In genomic region chr3:98680723-98681122, GRCh38 we compare ENCODE assay signal across 28 cellular contexts.
DNase-seq lines count a peak whose midpoint lies in the region; ATAC-seq, FAIRE-seq and TF ChIP-seq lines count a peak whose summit lies in the region.
"Had no signal": no experiment of that assay in that cellular context is flagged by ENCODE, and none has a peak within 500 bp of the region (broad histone marks: within the 10 kb centered on the region; RNA-seq: fewer than 3 reads in every experiment).

No MANE protein-coding gene starts in this region.

- dilution Hi-C loops in endothelial cell of umbilical vein (cut with MboI; ENCODE audit: extremely low pct_ligation_motif_present, low sequenced_read_pairs), result no loop called here

- DNase-seq in HCT116 (ENCODE audit: low read depth, low spot score), result peak; percentile 89
- DNase-seq in RCC 7860 (ENCODE audit: low spot score), result peak; percentile 67
- DNase-seq in endothelial cell of umbilical vein (ENCODE audit: low read depth, low spot score), result peak; percentile 36
- DNase-seq in renal cortical epithelial cell (ENCODE audit: low read depth), result peak; percentile 94
- DNase-seq in nucleus accumbens (lab: John Stamatoyannopoulos, UW), result no peak
- DNase-seq in SIG-M5 treated with dmso at 0.1 percent for 504 hours (lab: John Stamatoyannopoulos, UW; ENCODE audit: unreplicated experiment), result no peak
- no peak for DNase-seq in stimulated activated CD4-positive, alpha-beta T cell treated with anti-CD3 and anti-CD28 coated beads, Interleukin-15, amount 100 ng/mL, for 24 hours
- DNase-seq: activated CD4-positive, CD25-positive, alpha-beta regulatory T cell treated with anti-CD3 and anti-CD28 coated beads, Interleukin-2, amount 50 U/mL, for 72 hours; activated CD8-positive, alpha-beta memory T cell treated with anti-CD3 and anti-CD28 coated beads for 24 hours; activated naive CD4-positive, alpha-beta T cell treated with Interleukin-2 at 50 U/mL for 16 hours; activated T-cell treated with anti-CD3 and anti-CD28 coated beads, Interleukin-2, amount 50 U/mL, for 4 hours; amygdala; CD4-positive, CD25-positive, alpha-beta regulatory T cell; DMS 273 treated with DMSO at 0.1 percent for 48 hours; dorsolateral prefrontal cortex; erythroblast; GDM1; MM.1S; NCI-H1436 treated with DMSO at 0.1 percent for 48 hours; NCI-H524; stimulated activated CD4-positive, alpha-beta T cell treated with anti-CD3 and anti-CD28 coated beads, Interleukin-2, amount 100 ng/mL, for 48 hours; stimulated activated naive CD4-positive, alpha-beta T cell had no signal

- TF ChIP-seq RAD21 in HCT116 (IDR thresholded peaks at IDR 0.05; ENCODE audit: low read depth), result no peak; the same call in 1 of the 2 replicates

- CTCF ChIA-PET in HCT116 (lab: Charles Lee) (no interaction called here), endothelial cell of umbilical vein (lab: Charles Lee) (no interaction called here)

- FAIRE-seq in RCC 7860 (lab: Jason Lieb, UNC) (peak; percentile 81), endothelial cell of umbilical vein (lab: Jason Lieb, UNC) (no peak)
- FAIRE-seq: GM18507, HepG2 had no signal

- H3K4me3 ChIP-seq in HCT116 (replicated peaks in 1 of 2; ENCODE audit: low read depth in 1 of 2, low read length in 2 of 2), result peak overlapping the region in 1 of 2 experiments; percentile 0; a peak in 1 of 4 replicates
- H3K4me3 ChIP-seq in endothelial cell of umbilical vein (replicated peaks in 1 of 3; ENCODE audit: insufficient read depth in 1 of 3, low read depth in 1 of 3, low read length in 3 of 3), result no peak overlapping the region
- H3K4me3 ChIP-seq: dorsolateral prefrontal cortex, smooth muscle cell, thoracic aorta had no signal

- no peaks in the 10 kb centered on the region for H3K9me1 ChIP-seq in endothelial cell of umbilical vein (replicated peaks; ENCODE audit: control insufficient read depth, extremely low read depth, insufficient read depth, low read length)

- H3K4me2 ChIP-seq in HCT116 (ENCODE audit: low read length) (peak overlapping the region; percentile 40), endothelial cell of umbilical vein (ENCODE audit: insufficient read depth, low read length) (no peak overlapping the region)
- H3K4me2 ChIP-seq: smooth muscle cell had no signal

- TF ChIP-seq CTCF in HCT116 (IDR thresholded peaks at IDR 0.05 in 2 of 3, conservative IDR thresholded peaks at IDR 0.05 in 1 of 3; ENCODE audit: borderline replicate concordance in 1 of 3, insufficient read depth in 1 of 3, low read depth in 2 of 3, low read length in 2 of 3), result no peak
- TF ChIP-seq CTCF in endothelial cell of umbilical vein (IDR thresholded peaks at IDR 0.05; ENCODE audit: extremely low read depth in 1 of 2, insufficient read depth in 1 of 2, low read depth in 1 of 2, low read length in 2 of 2), result no peak

- H3K79me2 ChIP-seq in HCT116 (ENCODE audit: insufficient read depth, low read length), result no peaks in the 10 kb centered on the region
- H3K79me2 ChIP-seq in endothelial cell of umbilical vein (ENCODE audit: control insufficient read depth, insufficient read depth, low read length), result no peaks in the 10 kb centered on the region

- RAD21 ChIA-PET in HCT116 (lab: Charles Lee; ENCODE audit: low non-redundant PET in 1 of 2, low total read pairs in 2 of 2, uncharacterized antibody in 2 of 2, unreplicated experiment in 2 of 2), result no interaction called here

- H3K36me3 ChIP-seq in HCT116 (ENCODE audit: control insufficient read depth in 1 of 2, insufficient read depth in 2 of 2, low read length in 2 of 2), result 0 out of 4 replicates have a peak, but pooled peaks cover 0 to 3% of the 10 kb centered on the region in 2 experiments
- no peaks in the 10 kb centered on the region for H3K36me3 ChIP-seq in endothelial cell of umbilical vein (ENCODE audit: control insufficient read depth in 2 of 2, extremely low read depth in 1 of 2, insufficient read depth in 2 of 2, low read length in 2 of 2)
- H3K36me3 ChIP-seq: neutrophil, thoracic aorta had no signal

- no peak overlapping the region for H3K9ac ChIP-seq in HCT116 (ENCODE audit: low read length)
- no peak overlapping the region for H3K9ac ChIP-seq in endothelial cell of umbilical vein (replicated peaks; ENCODE audit: extremely low read depth, insufficient read depth, low read length)

- H3K27ac ChIP-seq in HCT116 (ENCODE audit: low read depth, low read length), result peak overlapping the region; percentile 37; the same call in 1 of the 2 replicates
- H3K27ac ChIP-seq in endothelial cell of umbilical vein (ENCODE audit: insufficient read depth, low read depth, low read length), result no peak overlapping the region
- H3K27ac ChIP-seq: dorsolateral prefrontal cortex, neutrophil, thoracic aorta had no signal

- no peaks in the 10 kb centered on the region for H4K20me1 ChIP-seq in HCT116 (ENCODE audit: insufficient read depth)
- no peaks in the 10 kb centered on the region for H4K20me1 ChIP-seq in endothelial cell of umbilical vein (replicated peaks; ENCODE audit: control insufficient read depth, extremely low read depth, insufficient read depth, low read length)

- peaks cover 0 to 5% of the 10 kb centered on the region in 2 experiments; a peak in 1 of 4 replicates for H3K9me3 ChIP-seq in HCT116 (ENCODE audit: control insufficient read depth in 1 of 2, insufficient read depth in 1 of 2, low read depth in 1 of 2, low read length in 2 of 2)
- H3K9me3 ChIP-seq in endothelial cell of umbilical vein (replicated peaks; ENCODE audit: control insufficient read depth, insufficient read depth, low read length), result no peaks in the 10 kb centered on the region
- H3K9me3 ChIP-seq: neutrophil, thoracic aorta had no signal

- POLR2A ChIA-PET in HCT116 (lab: Charles Lee), result no interaction called here
- POLR2A ChIA-PET in endothelial cell of umbilical vein (lab: Charles Lee), result no interaction called here

- no TSS peak for BruUV-seq in HCT116 (replicated peaks; lab: Mats Ljungman, UMichigan)
- no TSS peak for BruUV-seq in endothelial cell of umbilical vein (replicated peaks; lab: Mats Ljungman, UMichigan)

- ATAC-seq in HCT116, result peak; percentile 89
- ATAC-seq in GM21381 (IDR thresholded peaks at IDR 0.05; ENCODE audit: unreplicated experiment), result no peak
- ATAC-seq: activated T-cell treated with anti-CD3 and anti-CD28 coated beads, Interleukin-2, amount 50 U/mL, for 4 hours had no signal

- H3K9me2 ChIP-seq in HCT116 (ENCODE audit: insufficient read depth), result no peaks in the 10 kb centered on the region; the same call in 1 of the 2 replicates

- intact Hi-C loops in HCT116 (cut with micrococcal nuclease), result no loop called here
- intact Hi-C loops in endothelial cell of umbilical vein (cut with micrococcal nuclease), result no loop called here

- TF ChIP-seq POLR2A in HCT116 (IDR thresholded peaks at IDR 0.05; ENCODE audit: borderline replicate concordance, extremely low read depth, insufficient read depth, insufficient read length) (no peak), endothelial cell of umbilical vein (IDR thresholded peaks at IDR 0.05; ENCODE audit: low read depth, low read length) (no peak)

- H3K4me1 ChIP-seq in HCT116 (ENCODE audit: control insufficient read depth in 1 of 2, insufficient read depth in 2 of 2, low read length in 2 of 2), result peaks cover 6 to 19% of the 10 kb centered on the region in 2 experiments
- no peaks in the 10 kb centered on the region for H3K4me1 ChIP-seq in endothelial cell of umbilical vein (ENCODE audit: control insufficient read depth, extremely low read depth, insufficient read depth, low read length)

- H2AFZ ChIP-seq in HCT116 (ENCODE audit: low read depth, low read length, poor library complexity, severe bottlenecking) (peak overlapping the region; percentile 44), endothelial cell of umbilical vein (ENCODE audit: low read depth, low read length) (no peak overlapping the region)

- H3K27me3 ChIP-seq in HCT116 (ENCODE audit: insufficient read depth, low read length) (no peaks in the 10 kb centered on the region), endothelial cell of umbilical vein (ENCODE audit: control insufficient read depth in 2 of 2, insufficient read depth in 2 of 2, low read length in 2 of 2) (no peaks in the 10 kb centered on the region)
- H3K27me3 ChIP-seq: dorsolateral prefrontal cortex, neutrophil had no signal

TF ChIP-seq in HCT116, 20 proteins besides CTCF, POLR2A, EP300 and RAD21 (continues in another document):
- TF ChIP-seq ZFX (IDR thresholded peaks at IDR 0.05), result no peak
- TF ChIP-seq TCF7L2 (IDR thresholded peaks at IDR 0.05; ENCODE audit: borderline replicate concordance, extremely low read depth, insufficient read depth, insufficient read length), result peak; percentile 47
- peak; percentile 98 for TF ChIP-seq FOSL1 (IDR thresholded peaks at IDR 0.05; ENCODE audit: low read depth)
- peak; percentile 69; the same call in 1 of the 2 replicates for TF ChIP-seq CEBPB (IDR thresholded peaks at IDR 0.05; ENCODE audit: low read depth)

TF ChIP-seq in endothelial cell of umbilical vein, 7 proteins besides CTCF, POLR2A, EP300 and RAD21:
- TF ChIP-seq FOS (IDR thresholded peaks at IDR 0.05; ENCODE audit: borderline replicate concordance, insufficient read depth, low read length), result peak; percentile 70
- TF ChIP-seq GATA2 (IDR thresholded peaks at IDR 0.05; ENCODE audit: insufficient read depth, insufficient read length, low read depth, low read length), result peak; percentile 18
- TF ChIP-seq MYC (IDR thresholded peaks at IDR 0.05; ENCODE audit: low read depth, low read length), result no peak
- no peak for TF ChIP-seq POLR2AphosphoS5 (IDR thresholded peaks at IDR 0.05; ENCODE audit: insufficient read depth, low read depth, low read length)

Comparison
In these comparisons a context has a peak if more than half of its experiments do, and no peak if none do; other contexts are left out.
1. DNase-seq: peak in HCT116 (single experiment), RCC 7860 (single experiment), endothelial cell of umbilical vein (single experiment) and renal cortical epithelial cell (single experiment); none in nucleus accumbens (0 of 56), SIG-M5 treated with dmso at 0.1 percent for 504 hours (single experiment) and stimulated activated CD4-positive, alpha-beta T cell treated with anti-CD3 and anti-CD28 coated beads, Interleukin-15, amount 100 ng/mL, for 24 hours (single experiment).